9 cellular contexts compared by ENCODE assay signal in the genomic region with DNA sequence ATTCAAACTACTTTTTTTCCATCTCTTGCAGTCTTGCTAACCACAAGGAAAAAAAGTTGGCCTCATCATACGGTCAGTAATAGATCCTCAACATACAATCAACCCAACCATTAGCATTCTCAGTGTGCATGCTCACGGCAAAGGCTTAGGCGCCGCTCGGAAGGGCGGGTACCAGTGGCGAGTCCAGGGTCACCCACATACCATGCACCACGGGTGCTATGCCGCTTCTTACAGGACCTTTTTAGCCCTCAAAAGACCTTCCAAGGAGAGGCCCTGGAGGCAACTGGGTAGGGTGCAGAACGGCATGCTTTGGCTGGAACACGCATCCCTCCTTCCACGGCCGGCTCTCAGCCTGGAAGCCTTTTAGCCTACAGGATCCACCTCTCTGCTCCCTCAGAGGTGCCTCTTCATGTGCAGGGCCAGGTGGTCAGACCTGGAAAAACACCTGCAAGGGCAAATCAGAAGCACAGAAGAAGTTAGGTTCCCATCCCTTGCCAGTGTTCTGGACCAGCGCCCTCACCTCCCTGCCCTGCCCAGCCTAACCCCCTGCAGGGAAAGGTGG. TPM values are rescaled to one million over a fixed set of nuclear protein-coding genes. Genes with fewer than 3 reads are reported as not detected.
A peak's percentile ranks its signal among the peaks of the same experiment; 100 is the strongest.
DNase-seq lines count a peak whose midpoint lies in the region; ATAC-seq, FAIRE-seq and TF ChIP-seq lines count a peak whose summit lies in the region.
"Had no signal": no experiment of that assay in that cellular context is flagged by ENCODE, and none has a peak within 500 bp of the region (broad histone marks: within the 10 kb centered on the region; RNA-seq: fewer than 3 reads in every experiment).

No MANE protein-coding gene starts in this region.

- H3K4me1 Mint-ChIP-seq in CD4-positive, alpha-beta memory T cell = peaks cover 47 to 98% (median 65%) of the 10 kb centered on the region in 4 donors

- ATAC-seq in RWPE2 (ENCODE audit: low read depth) = no peak
- no peak for ATAC-seq in GM19455 (IDR thresholded peaks at IDR 0.05; ENCODE audit: unreplicated experiment)

- H3K79me2 ChIP-seq in endothelial cell of umbilical vein (ENCODE audit: control insufficient read depth, insufficient read depth, low read length) = peaks cover 66% of the 10 kb centered on the region
- H3K79me2 ChIP-seq in neural cell (replicated peaks; ENCODE audit: insufficient read depth, low read length) = peaks cover 49% of the 10 kb centered on the region

- no peaks in the 10 kb centered on the region for H4K20me1 ChIP-seq in endothelial cell of umbilical vein (replicated peaks; ENCODE audit: control insufficient read depth, extremely low read depth, insufficient read depth, low read length)
- no peaks in the 10 kb centered on the region for H4K20me1 ChIP-seq in neural cell (ENCODE audit: insufficient read depth)

- H3K4me1 ChIP-seq in CD4-positive, alpha-beta memory T cell (ENCODE audit: insufficient read depth, low read length) = peaks cover 72% of the 10 kb centered on the region
- H3K4me1 ChIP-seq in RWPE2 (ENCODE audit: insufficient read depth, poor library complexity, severe bottlenecking) (peaks cover 59% of the 10 kb centered on the region), endothelial cell of umbilical vein (ENCODE audit: control insufficient read depth, extremely low read depth, insufficient read depth, low read length) (peaks cover 57% of the 10 kb centered on the region), BE2C (peaks cover 5% of the 10 kb centered on the region; the same call in 1 of the 2 replicates)

- no peak for TF ChIP-seq EP300 in neural cell (conservative IDR thresholded peaks at IDR 0.05; ENCODE audit: poor library complexity, severe bottlenecking)

- no peaks in the 10 kb centered on the region for H3K27me3 Mint-ChIP-seq in CD4-positive, alpha-beta memory T cell

- peaks cover 0 to 36% (median 3%) of the 10 kb centered on the region in 8 donors for H3K9me3 Mint-ChIP-seq in CD4-positive, alpha-beta memory T cell

- H3K4me3 ChIP-seq in CD4-positive, alpha-beta memory T cell (ENCODE audit: low read length in 2 of 2) = peak overlapping the region in 1 of 2 donors; percentile 95
- H3K4me3 ChIP-seq in RWPE2 (ENCODE audit: severe bottlenecking) (no peak overlapping the region), endothelial cell of umbilical vein (replicated peaks in 1 of 3; ENCODE audit: insufficient read depth in 1 of 3, low read depth in 1 of 3, low read length in 3 of 3) (peak overlapping the region in 1 of 3 experiments; percentile 89), neural cell (ENCODE audit: low read length) (peak overlapping the region; percentile 95), BE2C (ENCODE audit: low read depth, low read length) (no peak overlapping the region)

- H3K9me3 ChIP-seq in CD4-positive, alpha-beta memory T cell (ENCODE audit: control insufficient read depth in 1 of 2, low read length in 2 of 2) = no peaks in the 10 kb centered on the region
- H3K9me3 ChIP-seq in RWPE2 (ENCODE audit: severe bottlenecking) (no peaks in the 10 kb centered on the region), endothelial cell of umbilical vein (replicated peaks; ENCODE audit: control insufficient read depth, insufficient read depth, low read length) (no peaks in the 10 kb centered on the region), neural cell (ENCODE audit: low read length) (no peaks in the 10 kb centered on the region), BE2C (no peaks in the 10 kb centered on the region)

- CTCF ChIA-PET in CD4-positive, alpha-beta memory T cell (lab: Charles Lee; ENCODE audit: partially characterized antibody) = interaction anchor here (1.1 to 1.6 kb wide), 3 partner anchors 29 to 96 kb away, joined by 3 to 5 read pairs (median 3); no protein-coding TSS in a partner anchor
- CTCF ChIA-PET in endothelial cell of umbilical vein (lab: Charles Lee) = interaction anchor here (1.5 to 2.5 kb wide), 3 partner anchors 582 to 877 kb away, joined by 3 to 23 read pairs (median 5); no protein-coding TSS in a partner anchor

- no peak for FAIRE-seq in endothelial cell of umbilical vein (lab: Jason Lieb, UNC)

- H3K9ac ChIP-seq in endothelial cell of umbilical vein (replicated peaks; ENCODE audit: extremely low read depth, insufficient read depth, low read length) (peak overlapping the region; percentile 100), neural cell (ENCODE audit: low read length) (no peak overlapping the region)

- POLR2A ChIA-PET in CD4-positive, alpha-beta memory T cell (lab: Charles Lee; ENCODE audit: partially characterized antibody) = interaction anchor here (0.9 to 7.4 kb wide), 18 partner anchors 9 to 294 kb away, joined by 3 to 186 read pairs (median 10); no protein-coding TSS in a partner anchor
- POLR2A ChIA-PET in endothelial cell of umbilical vein (lab: Charles Lee) = no interaction called here

- TF ChIP-seq RAD21 in neural cell (conservative IDR thresholded peaks at IDR 0.05) = no peak

- peak overlapping the region; percentile 97 to 100 (median 99) for H3K27ac Mint-ChIP-seq in CD4-positive, alpha-beta memory T cell

- H3K9me2 ChIP-seq in neural cell (ENCODE audit: insufficient read depth, low read length) = no peaks in the 10 kb centered on the region

- H3K36me3 Mint-ChIP-seq in CD4-positive, alpha-beta memory T cell = peaks cover 86 to 95% of the 10 kb centered on the region in 2 donors

- intact Hi-C loops in CD4-positive, alpha-beta memory T cell (cut with micrococcal nuclease) = loop anchor here (5.0 kb wide), 1 partner anchor 33 kb away; no protein-coding TSS in a partner anchor
- intact Hi-C loops in endothelial cell of umbilical vein (cut with micrococcal nuclease) = no loop called here

- no peaks in the 10 kb centered on the region for H3K27me3 ChIP-seq in CD4-positive, alpha-beta memory T cell (ENCODE audit: insufficient read depth, low read length)
- H3K27me3 ChIP-seq in RWPE2 (ENCODE audit: insufficient read depth, poor library complexity, severe bottlenecking) (no peaks in the 10 kb centered on the region), endothelial cell of umbilical vein (ENCODE audit: control insufficient read depth in 2 of 2, insufficient read depth in 2 of 2, low read length in 2 of 2) (no peaks in the 10 kb centered on the region), neural cell (ENCODE audit: insufficient read depth, low read depth, low read length) (no peaks in the 10 kb centered on the region), BE2C (no peaks in the 10 kb centered on the region)

- dilution Hi-C loops in endothelial cell of umbilical vein (cut with MboI; ENCODE audit: extremely low pct_ligation_motif_present, low sequenced_read_pairs) = no loop called here

- BruUV-seq in endothelial cell of umbilical vein (replicated peaks; lab: Mats Ljungman, UMichigan) = no TSS peak

- TF ChIP-seq POLR2A in endothelial cell of umbilical vein (IDR thresholded peaks at IDR 0.05; ENCODE audit: low read depth, low read length) = no peak

- peak overlapping the region; percentile 97 for H3K27ac ChIP-seq in CD4-positive, alpha-beta memory T cell (ENCODE audit: low read depth, low read length)
- peak overlapping the region; percentile 99 for H3K27ac ChIP-seq in RWPE2 (ENCODE audit: poor library complexity, severe bottlenecking)
- H3K27ac ChIP-seq in endothelial cell of umbilical vein (ENCODE audit: insufficient read depth, low read depth, low read length) = peak overlapping the region; percentile 95
- no peak overlapping the region for H3K27ac ChIP-seq in neural cell (ENCODE audit: low read length)
- H3K27ac ChIP-seq: HL-60 had no signal

- peaks cover 59% of the 10 kb centered on the region for H3K36me3 ChIP-seq in CD4-positive, alpha-beta memory T cell (ENCODE audit: insufficient read depth, low read length)
- H3K36me3 ChIP-seq in RWPE2 (ENCODE audit: low read depth) = peaks cover 86% of the 10 kb centered on the region
- peaks cover 33 to 52% of the 10 kb centered on the region in 2 experiments for H3K36me3 ChIP-seq in endothelial cell of umbilical vein (ENCODE audit: control insufficient read depth in 2 of 2, extremely low read depth in 1 of 2, insufficient read depth in 2 of 2, low read length in 2 of 2)
- H3K36me3 ChIP-seq in neural cell (ENCODE audit: insufficient read depth, low read length) = peaks cover 19% of the 10 kb centered on the region
- H3K36me3 ChIP-seq in BE2C = peaks cover 94% of the 10 kb centered on the region

- no peaks in the 10 kb centered on the region for H3K9me1 ChIP-seq in endothelial cell of umbilical vein (replicated peaks; ENCODE audit: control insufficient read depth, extremely low read depth, insufficient read depth, low read length)

- H3F3A ChIP-seq in neural cell (ENCODE audit: insufficient read depth, low read length, poor library complexity, severe bottlenecking) = peaks cover 2% of the 10 kb centered on the region

- no peak overlapping the region for H2AFZ ChIP-seq in endothelial cell of umbilical vein (ENCODE audit: low read depth, low read length)
- H2AFZ ChIP-seq in neural cell (ENCODE audit: low read depth, low read length) = no peak overlapping the region

- peak overlapping the region; percentile 95 for H3K4me2 ChIP-seq in endothelial cell of umbilical vein (ENCODE audit: insufficient read depth, low read length)
- H3K4me2 ChIP-seq in neural cell (ENCODE audit: low read length) = no peak overlapping the region

- H3K4me3 Mint-ChIP-seq in CD4-positive, alpha-beta memory T cell = peak overlapping the region; percentile 93 to 99 (median 98)

- no peak for TF ChIP-seq CTCF in RWPE2 (IDR thresholded peaks at IDR 0.05; ENCODE audit: poor library complexity, severe bottlenecking)
- TF ChIP-seq CTCF in endothelial cell of umbilical vein (IDR thresholded peaks at IDR 0.05; ENCODE audit: extremely low read depth in 1 of 2, insufficient read depth in 1 of 2, low read depth in 1 of 2, low read length in 2 of 2) = no peak
- no peak for TF ChIP-seq CTCF in neural cell (IDR thresholded peaks at IDR 0.05; ENCODE audit: poor library complexity, severe bottlenecking)
- TF ChIP-seq CTCF in BE2C (IDR thresholded peaks at IDR 0.05; ENCODE audit: low read depth, low read length) = no peak

- DNase-seq in CD4-positive, alpha-beta memory T cell = peak in 4 of 5 donors; percentile 27 to 59 (median 39)
- no peak for DNase-seq in RWPE2 (ENCODE audit: low spot score)
- DNase-seq in endothelial cell of umbilical vein (ENCODE audit: low read depth, low spot score) = peak; percentile 28
- no peak for DNase-seq in BE2C
- no peak for DNase-seq in NCI-H748 (lab: John Stamatoyannopoulos, UW; ENCODE audit: unreplicated experiment)
- DNase-seq in stimulated activated CD4-positive, alpha-beta T cell treated with anti-CD3 and anti-CD28 coated beads, Interleukin-4, amount 100 ng/mL, for 1 hour = no peak

RNA-seq across cellular contexts. Expression of gene KLF6, which starts 5.8 kb away (rescaled TPM):
- total RNA-seq in CD4-positive, alpha-beta memory T cell = 100 to 1,000 TPM; 291 to 311 TPM
- 100 to 1,000 TPM; 814 to 865 TPM for polyA plus RNA-seq in CD4-positive, alpha-beta memory T cell
- total RNA-seq in endothelial cell of umbilical vein = 307 and 330 TPM in 2 replicates
- 144 and 183 TPM in 2 replicates for polyA plus RNA-seq in endothelial cell of umbilical vein
- 117 and 146 TPM in 2 replicates for polyA plus RNA-seq in endothelial cell of umbilical vein (2011; cell fraction: cytosol; rRNA removed)
- polyA plus RNA-seq in endothelial cell of umbilical vein (2011; cell fraction: nucleus; rRNA removed) = 913 and 1,014 TPM in 2 replicates
- polyA plus RNA-seq in endothelial cell of umbilical vein (2012) = 258 and 323 TPM in 2 replicates
- 717 and 821 TPM in 2 replicates for polyA minus RNA-seq in endothelial cell of umbilical vein
- polyA minus RNA-seq in endothelial cell of umbilical vein (2011; cell fraction: cytosol; rRNA and poly(A)+ RNA removed) = 6.0 TPM
- polyA minus RNA-seq in endothelial cell of umbilical vein (2011; cell fraction: nucleus; rRNA and poly(A)+ RNA removed) = 1,291 and 1,303 TPM in 2 replicates
- polyA plus RNA-seq in neural cell = 10.4 and 11.2 TPM in 2 replicates
- 35.3 and 35.5 TPM in 2 replicates for polyA minus RNA-seq in neural cell
- polyA plus RNA-seq in BE2C (2012; ENCODE audit: insufficient read depth, insufficient read length, low read depth) = 56.1 TPM

Comparison
In these comparisons a context has a peak if more than half of its experiments do, and no peak if none do; other contexts are left out.
1. DNase-seq: peak in CD4-positive, alpha-beta memory T cell (4 of 5) and endothelial cell of umbilical vein (single experiment); none in RWPE2 (single experiment), BE2C (single experiment), NCI-H748 (single experiment) and stimulated activated CD4-positive, alpha-beta T cell treated with anti-CD3 and anti-CD28 coated beads, Interleukin-4, amount 100 ng/mL, for 1 hour (single experiment).